In genomic region chr16:4981473-4981872, GRCh38 we compare ENCODE assay signal across 2 cellular contexts.
TF ChIP-seq lines count a peak whose summit lies in the region.

No MANE protein-coding gene starts in this region.

TF ChIP-seq in HepG2, 621 proteins besides CTCF, POLR2A, EP300 and RAD21:
- no peak for TF ChIP-seq HNF4A (CRISPR knock-in tag; IDR thresholded peaks at IDR 0.05)
- TF ChIP-seq NR2C2 (CRISPR knock-in tag; IDR thresholded peaks at IDR 0.05; ENCODE audit: borderline replicate concordance), result no peak
- TF ChIP-seq, protein P1, sequence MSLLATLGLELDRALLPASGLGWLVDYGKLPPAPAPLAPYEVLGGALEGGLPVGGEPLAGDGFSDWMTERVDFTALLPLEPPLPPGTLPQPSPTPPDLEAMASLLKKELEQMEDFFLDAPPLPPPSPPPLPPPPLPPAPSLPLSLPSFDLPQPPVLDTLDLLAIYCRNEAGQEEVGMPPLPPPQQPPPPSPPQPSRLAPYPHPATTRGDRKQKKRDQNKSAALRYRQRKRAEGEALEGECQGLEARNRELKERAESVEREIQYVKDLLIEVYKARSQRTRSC (CRISPR knock-in tag; IDR thresholded peaks at IDR 0.05; ENCODE audit: low read depth), result no peak
- TF ChIP-seq, protein P2, sequence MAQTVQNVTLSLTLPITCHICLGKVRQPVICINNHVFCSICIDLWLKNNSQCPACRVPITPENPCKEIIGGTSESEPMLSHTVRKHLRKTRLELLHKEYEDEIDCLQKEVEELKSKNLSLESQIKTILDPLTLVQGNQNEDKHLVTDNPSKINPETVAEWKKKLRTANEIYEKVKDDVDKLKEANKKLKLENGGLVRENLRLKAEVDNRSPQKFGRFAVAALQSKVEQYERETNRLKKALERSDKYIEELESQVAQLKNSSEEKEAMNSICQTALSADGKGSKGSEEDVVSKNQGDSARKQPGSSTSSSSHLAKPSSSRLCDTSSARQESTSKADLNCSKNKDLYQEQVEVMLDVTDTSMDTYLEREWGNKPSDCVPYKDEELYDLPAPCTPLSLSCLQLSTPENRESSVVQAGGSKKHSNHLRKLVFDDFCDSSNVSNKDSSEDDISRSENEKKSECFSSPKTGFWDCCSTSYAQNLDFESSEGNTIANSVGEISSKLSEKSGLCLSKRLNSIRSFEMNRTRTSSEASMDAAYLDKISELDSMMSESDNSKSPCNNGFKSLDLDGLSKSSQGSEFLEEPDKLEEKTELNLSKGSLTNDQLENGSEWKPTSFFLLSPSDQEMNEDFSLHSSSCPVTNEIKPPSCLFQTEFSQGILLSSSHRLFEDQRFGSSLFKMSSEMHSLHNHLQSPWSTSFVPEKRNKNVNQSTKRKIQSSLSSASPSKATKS (CRISPR knock-in tag; IDR thresholded peaks at IDR 0.05), result no peak
- TF ChIP-seq ZBTB1 (CRISPR knock-in tag; IDR thresholded peaks at IDR 0.05; ENCODE audit: borderline replicate concordance), result no peak
- TF ChIP-seq PHF8 (CRISPR knock-in tag; IDR thresholded peaks at IDR 0.05), result no peak
- no peak for TF ChIP-seq ZNF441 (CRISPR knock-in tag; IDR thresholded peaks at IDR 0.05; ENCODE audit: borderline replicate concordance)
- TF ChIP-seq ZBTB3 (CRISPR knock-in tag; IDR thresholded peaks at IDR 0.05; ENCODE audit: borderline replicate concordance, low read depth), result no peak
- no peak for TF ChIP-seq NCOA2 (CRISPR knock-in tag; IDR thresholded peaks at IDR 0.05)
- no peak for TF ChIP-seq ISX (CRISPR knock-in tag; conservative IDR thresholded peaks at IDR 0.05)
- 0 out of 2 replicates have a peak, but pooled peaks have one; percentile 42 for TF ChIP-seq ZBTB7A (CRISPR knock-in tag; IDR thresholded peaks at IDR 0.05)
- no peak for TF ChIP-seq TAF15 (IDR thresholded peaks at IDR 0.05; ENCODE audit: low read depth, low read length, poor library complexity, severe bottlenecking)
- no peak for TF ChIP-seq ZNF530 (CRISPR knock-in tag; IDR thresholded peaks at IDR 0.05; ENCODE audit: low read depth)
- TF ChIP-seq TEF (CRISPR knock-in tag; IDR thresholded peaks at IDR 0.05), result no peak
- no peak for TF ChIP-seq ZFP36L2 (CRISPR knock-in tag; IDR thresholded peaks at IDR 0.05)
- no peak for TF ChIP-seq MATR3 (CRISPR knock-in tag; IDR thresholded peaks at IDR 0.05)
- TF ChIP-seq ZNF607 (CRISPR knock-in tag; IDR thresholded peaks at IDR 0.05; ENCODE audit: borderline replicate concordance), result no peak
- TF ChIP-seq ATF3 (CRISPR knock-in tag; IDR thresholded peaks at IDR 0.05), result no peak
- TF ChIP-seq TCF12 (IDR thresholded peaks at IDR 0.05), result no peak
- TF ChIP-seq TCF12 (CRISPR knock-in tag; IDR thresholded peaks at IDR 0.05), result no peak
- TF ChIP-seq CAMTA2 (CRISPR knock-in tag; IDR thresholded peaks at IDR 0.05; ENCODE audit: borderline replicate concordance), result no peak
- TF ChIP-seq NONO (IDR thresholded peaks at IDR 0.05), result no peak
- TF ChIP-seq NONO (CRISPR knock-in tag; conservative IDR thresholded peaks at IDR 0.05), result no peak
- no peak for TF ChIP-seq ZNF430 (CRISPR knock-in tag; IDR thresholded peaks at IDR 0.05)
- TF ChIP-seq AKAP8 (CRISPR knock-in tag; IDR thresholded peaks at IDR 0.05), result no peak
- peak; percentile 31 for TF ChIP-seq ZNF18 (CRISPR knock-in tag; IDR thresholded peaks at IDR 0.05; ENCODE audit: insufficient replicate concordance)
- TF ChIP-seq ZNF768 (CRISPR knock-in tag; IDR thresholded peaks at IDR 0.05), result peak; percentile 98
- TF ChIP-seq MBD4 (IDR thresholded peaks at IDR 0.05; ENCODE audit: borderline replicate concordance, low read length), result no peak
- peak; percentile 27; the same call in 1 of the 2 replicates for TF ChIP-seq ZMYM3 (CRISPR knock-in tag; IDR thresholded peaks at IDR 0.05)
- no peak for TF ChIP-seq POLR2AphosphoS5 (IDR thresholded peaks at IDR 0.05; ENCODE audit: low read depth, low read length)
- no peak for TF ChIP-seq ZNF563 (CRISPR knock-in tag; IDR thresholded peaks at IDR 0.05)
- TF ChIP-seq ZZZ3 (CRISPR knock-in tag; IDR thresholded peaks at IDR 0.05; ENCODE audit: borderline replicate concordance), result no peak
TF ChIP-seq in HepG2: peak in this region for 4.

TF ChIP-seq in H1, 55 proteins besides CTCF, POLR2A, EP300 and RAD21:
- TF ChIP-seq KDM1A (IDR thresholded peaks at IDR 0.05; ENCODE audit: borderline replicate concordance, low read length) (peak; percentile 55; the same call in 1 of the 2 replicates), CHD1 (IDR thresholded peaks at IDR 0.05; ENCODE audit: low read depth, low read length) (no peak)
